In the genomic region with DNA sequence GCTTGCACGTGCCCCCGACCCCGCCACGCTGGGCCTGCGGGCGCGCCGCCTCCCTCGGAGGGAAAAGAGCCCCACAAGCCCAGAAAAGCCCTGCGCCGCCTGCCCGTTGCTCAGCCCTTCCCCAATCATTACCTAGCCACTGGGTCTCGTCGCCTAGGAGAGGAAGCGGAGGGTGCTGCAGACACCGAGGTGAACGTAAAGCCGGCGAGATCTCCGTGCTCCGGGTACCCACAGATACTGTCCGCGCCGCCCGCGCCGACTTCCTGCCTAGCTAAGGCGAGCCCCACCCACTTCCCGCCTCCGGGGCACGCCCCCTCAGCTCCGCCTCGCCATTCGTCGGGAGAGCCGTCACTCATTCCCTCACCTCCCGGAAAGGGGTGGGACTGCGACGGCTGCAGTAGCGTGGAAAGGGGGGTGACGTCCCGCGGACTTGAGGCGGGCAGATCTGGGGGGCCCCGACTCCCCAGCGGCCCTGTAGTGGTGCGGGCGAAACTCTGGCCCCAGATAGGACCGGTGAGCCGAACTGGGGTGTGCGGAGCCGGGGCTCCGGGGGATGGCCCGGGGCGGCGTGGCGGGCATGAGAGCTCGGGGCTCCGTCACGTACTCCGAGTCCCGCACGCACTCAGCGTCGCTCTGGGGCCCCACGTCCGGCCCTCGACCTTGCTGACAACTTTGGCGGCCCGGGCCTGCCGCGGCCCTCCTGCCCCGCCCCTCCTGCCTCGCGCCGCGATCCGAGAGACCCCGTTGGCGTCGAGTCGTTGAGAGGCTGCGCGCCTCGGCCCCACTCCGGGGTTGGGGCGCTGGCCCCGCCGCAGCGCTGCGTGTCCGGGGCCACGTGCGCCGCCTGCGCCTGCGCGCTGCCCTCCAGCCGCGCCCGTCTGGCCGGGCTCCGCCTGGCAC, we compare ENCODE assay signal across 1 cellular context.
A peak's percentile ranks its signal among the peaks of the same experiment; 100 is the strongest.
TF ChIP-seq lines count a peak whose summit lies in the region.

Gene ENO1, minus strand, starts transcription at position 239 of the 900 bp plus-strand sequence. CDS start 3,778 bp downstream, outside the sequence.

TF ChIP-seq in HepG2, 621 proteins besides CTCF, POLR2A, EP300 and RAD21 (continued from another document and continues in another):
- peak; percentile 37 for TF ChIP-seq POGZ (CRISPR knock-in tag; IDR thresholded peaks at IDR 0.05)
- peak; percentile 71 for TF ChIP-seq ZNF205 (CRISPR knock-in tag; IDR thresholded peaks at IDR 0.05)
- peak; percentile 76; the same call in 1 of the 2 replicates for TF ChIP-seq NR1H2 (CRISPR knock-in tag; IDR thresholded peaks at IDR 0.05; ENCODE audit: borderline replicate concordance, low read depth)
- peak; percentile 99 for TF ChIP-seq TOPORS (CRISPR knock-in tag; IDR thresholded peaks at IDR 0.05)
- no peak for TF ChIP-seq RFX1 (IDR thresholded peaks at IDR 0.05)
- no peak for TF ChIP-seq PCBP2 (optimal IDR thresholded peaks at IDR 0.05; ENCODE audit: low read depth, low read length, poor library complexity, severe bottlenecking)
- TF ChIP-seq ZNF678 (CRISPR knock-in tag; IDR thresholded peaks at IDR 0.05), result peak; percentile 83
- peak; percentile 6; the same call in 1 of the 2 replicates for TF ChIP-seq HNF1A (IDR thresholded peaks at IDR 0.05; ENCODE audit: low read depth)
- peak; percentile 88 for TF ChIP-seq HNF1A (CRISPR knock-in tag; IDR thresholded peaks at IDR 0.05; ENCODE audit: borderline replicate concordance)
- TF ChIP-seq, protein P1, sequence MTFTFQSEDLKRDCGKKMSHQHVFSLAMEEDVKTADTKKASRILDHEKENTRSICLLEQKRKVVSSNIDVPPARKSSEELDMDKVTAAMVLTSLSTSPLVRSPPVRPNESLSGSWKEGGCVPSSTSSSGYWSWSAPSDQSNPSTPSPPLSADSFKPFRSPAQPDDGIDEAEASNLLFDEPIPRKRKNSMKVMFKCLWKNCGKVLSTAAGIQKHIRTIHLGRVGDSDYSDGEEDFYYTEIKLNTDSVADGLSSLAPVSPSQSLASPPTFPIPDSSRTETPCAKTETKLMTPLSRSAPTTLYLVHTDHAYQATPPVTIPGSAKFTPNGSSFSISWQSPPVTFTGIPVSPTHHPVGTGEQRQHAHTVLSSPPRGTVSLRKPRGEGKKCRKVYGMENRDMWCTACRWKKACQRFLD (CRISPR knock-in tag; IDR thresholded peaks at IDR 0.05; ENCODE audit: borderline replicate concordance), result peak; percentile 51
- no peak for TF ChIP-seq TAF15 (IDR thresholded peaks at IDR 0.05; ENCODE audit: low read depth, low read length, poor library complexity, severe bottlenecking)
- TF ChIP-seq, protein P2, sequence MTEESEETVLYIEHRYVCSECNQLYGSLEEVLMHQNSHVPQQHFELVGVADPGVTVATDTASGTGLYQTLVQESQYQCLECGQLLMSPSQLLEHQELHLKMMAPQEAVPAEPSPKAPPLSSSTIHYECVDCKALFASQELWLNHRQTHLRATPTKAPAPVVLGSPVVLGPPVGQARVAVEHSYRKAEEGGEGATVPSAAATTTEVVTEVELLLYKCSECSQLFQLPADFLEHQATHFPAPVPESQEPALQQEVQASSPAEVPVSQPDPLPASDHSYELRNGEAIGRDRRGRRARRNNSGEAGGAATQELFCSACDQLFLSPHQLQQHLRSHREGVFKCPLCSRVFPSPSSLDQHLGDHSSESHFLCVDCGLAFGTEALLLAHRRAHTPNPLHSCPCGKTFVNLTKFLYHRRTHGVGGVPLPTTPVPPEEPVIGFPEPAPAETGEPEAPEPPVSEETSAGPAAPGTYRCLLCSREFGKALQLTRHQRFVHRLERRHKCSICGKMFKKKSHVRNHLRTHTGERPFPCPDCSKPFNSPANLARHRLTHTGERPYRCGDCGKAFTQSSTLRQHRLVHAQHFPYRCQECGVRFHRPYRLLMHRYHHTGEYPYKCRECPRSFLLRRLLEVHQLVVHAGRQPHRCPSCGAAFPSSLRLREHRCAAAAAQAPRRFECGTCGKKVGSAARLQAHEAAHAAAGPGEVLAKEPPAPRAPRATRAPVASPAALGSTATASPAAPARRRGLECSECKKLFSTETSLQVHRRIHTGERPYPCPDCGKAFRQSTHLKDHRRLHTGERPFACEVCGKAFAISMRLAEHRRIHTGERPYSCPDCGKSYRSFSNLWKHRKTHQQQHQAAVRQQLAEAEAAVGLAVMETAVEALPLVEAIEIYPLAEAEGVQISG (CRISPR knock-in tag; IDR thresholded peaks at IDR 0.05), result peak; percentile 89
- no peak for TF ChIP-seq SMC3 (IDR thresholded peaks at IDR 0.05; ENCODE audit: low read length)
- peak; percentile 96; the same call in 1 of the 2 replicates for TF ChIP-seq ARNT (IDR thresholded peaks at IDR 0.05)
- TF ChIP-seq GATAD1 (CRISPR knock-in tag; IDR thresholded peaks at IDR 0.05), result peak; percentile 61
- TF ChIP-seq DZIP1 (CRISPR knock-in tag; IDR thresholded peaks at IDR 0.05), result peak; percentile 96
- TF ChIP-seq CBX2 (IDR thresholded peaks at IDR 0.05; ENCODE audit: low read depth, low read length), result no peak
- TF ChIP-seq CBX2 (CRISPR knock-in tag; IDR thresholded peaks at IDR 0.05; ENCODE audit: low read depth), result 0 out of 2 replicates have a peak, but pooled peaks have one; percentile 24
- TF ChIP-seq GABPA (IDR thresholded peaks at IDR 0.05; ENCODE audit: low read depth, low read length), result peak; percentile 88
- TF ChIP-seq GABPA (CRISPR knock-in tag; IDR thresholded peaks at IDR 0.05; ENCODE audit: low read depth), result peak; percentile 92
- TF ChIP-seq, protein P3, sequence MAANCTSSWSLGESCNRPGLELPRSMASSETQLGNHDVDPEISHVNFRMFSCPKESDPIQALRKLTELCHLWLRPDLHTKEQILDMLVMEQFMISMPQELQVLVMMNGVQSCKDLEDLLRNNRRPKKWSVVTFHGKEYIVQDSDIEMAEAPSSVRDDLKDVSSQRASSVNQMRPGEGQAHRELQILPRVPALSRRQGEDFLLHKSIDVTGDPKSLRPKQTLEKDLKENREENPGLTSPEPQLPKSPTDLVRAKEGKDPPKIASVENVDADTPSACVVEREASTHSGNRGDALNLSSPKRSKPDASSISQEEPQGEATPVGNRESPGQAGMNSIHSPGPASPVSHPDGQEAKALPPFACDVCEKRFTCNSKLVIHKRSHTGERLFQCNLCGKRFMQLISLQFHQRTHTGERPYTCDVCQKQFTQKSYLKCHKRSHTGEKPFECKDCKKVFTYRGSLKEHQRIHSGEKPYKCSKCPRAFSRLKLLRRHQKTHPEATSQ (CRISPR knock-in tag; IDR thresholded peaks at IDR 0.05; ENCODE audit: borderline replicate concordance), result peak; percentile 60
- TF ChIP-seq, protein P4, sequence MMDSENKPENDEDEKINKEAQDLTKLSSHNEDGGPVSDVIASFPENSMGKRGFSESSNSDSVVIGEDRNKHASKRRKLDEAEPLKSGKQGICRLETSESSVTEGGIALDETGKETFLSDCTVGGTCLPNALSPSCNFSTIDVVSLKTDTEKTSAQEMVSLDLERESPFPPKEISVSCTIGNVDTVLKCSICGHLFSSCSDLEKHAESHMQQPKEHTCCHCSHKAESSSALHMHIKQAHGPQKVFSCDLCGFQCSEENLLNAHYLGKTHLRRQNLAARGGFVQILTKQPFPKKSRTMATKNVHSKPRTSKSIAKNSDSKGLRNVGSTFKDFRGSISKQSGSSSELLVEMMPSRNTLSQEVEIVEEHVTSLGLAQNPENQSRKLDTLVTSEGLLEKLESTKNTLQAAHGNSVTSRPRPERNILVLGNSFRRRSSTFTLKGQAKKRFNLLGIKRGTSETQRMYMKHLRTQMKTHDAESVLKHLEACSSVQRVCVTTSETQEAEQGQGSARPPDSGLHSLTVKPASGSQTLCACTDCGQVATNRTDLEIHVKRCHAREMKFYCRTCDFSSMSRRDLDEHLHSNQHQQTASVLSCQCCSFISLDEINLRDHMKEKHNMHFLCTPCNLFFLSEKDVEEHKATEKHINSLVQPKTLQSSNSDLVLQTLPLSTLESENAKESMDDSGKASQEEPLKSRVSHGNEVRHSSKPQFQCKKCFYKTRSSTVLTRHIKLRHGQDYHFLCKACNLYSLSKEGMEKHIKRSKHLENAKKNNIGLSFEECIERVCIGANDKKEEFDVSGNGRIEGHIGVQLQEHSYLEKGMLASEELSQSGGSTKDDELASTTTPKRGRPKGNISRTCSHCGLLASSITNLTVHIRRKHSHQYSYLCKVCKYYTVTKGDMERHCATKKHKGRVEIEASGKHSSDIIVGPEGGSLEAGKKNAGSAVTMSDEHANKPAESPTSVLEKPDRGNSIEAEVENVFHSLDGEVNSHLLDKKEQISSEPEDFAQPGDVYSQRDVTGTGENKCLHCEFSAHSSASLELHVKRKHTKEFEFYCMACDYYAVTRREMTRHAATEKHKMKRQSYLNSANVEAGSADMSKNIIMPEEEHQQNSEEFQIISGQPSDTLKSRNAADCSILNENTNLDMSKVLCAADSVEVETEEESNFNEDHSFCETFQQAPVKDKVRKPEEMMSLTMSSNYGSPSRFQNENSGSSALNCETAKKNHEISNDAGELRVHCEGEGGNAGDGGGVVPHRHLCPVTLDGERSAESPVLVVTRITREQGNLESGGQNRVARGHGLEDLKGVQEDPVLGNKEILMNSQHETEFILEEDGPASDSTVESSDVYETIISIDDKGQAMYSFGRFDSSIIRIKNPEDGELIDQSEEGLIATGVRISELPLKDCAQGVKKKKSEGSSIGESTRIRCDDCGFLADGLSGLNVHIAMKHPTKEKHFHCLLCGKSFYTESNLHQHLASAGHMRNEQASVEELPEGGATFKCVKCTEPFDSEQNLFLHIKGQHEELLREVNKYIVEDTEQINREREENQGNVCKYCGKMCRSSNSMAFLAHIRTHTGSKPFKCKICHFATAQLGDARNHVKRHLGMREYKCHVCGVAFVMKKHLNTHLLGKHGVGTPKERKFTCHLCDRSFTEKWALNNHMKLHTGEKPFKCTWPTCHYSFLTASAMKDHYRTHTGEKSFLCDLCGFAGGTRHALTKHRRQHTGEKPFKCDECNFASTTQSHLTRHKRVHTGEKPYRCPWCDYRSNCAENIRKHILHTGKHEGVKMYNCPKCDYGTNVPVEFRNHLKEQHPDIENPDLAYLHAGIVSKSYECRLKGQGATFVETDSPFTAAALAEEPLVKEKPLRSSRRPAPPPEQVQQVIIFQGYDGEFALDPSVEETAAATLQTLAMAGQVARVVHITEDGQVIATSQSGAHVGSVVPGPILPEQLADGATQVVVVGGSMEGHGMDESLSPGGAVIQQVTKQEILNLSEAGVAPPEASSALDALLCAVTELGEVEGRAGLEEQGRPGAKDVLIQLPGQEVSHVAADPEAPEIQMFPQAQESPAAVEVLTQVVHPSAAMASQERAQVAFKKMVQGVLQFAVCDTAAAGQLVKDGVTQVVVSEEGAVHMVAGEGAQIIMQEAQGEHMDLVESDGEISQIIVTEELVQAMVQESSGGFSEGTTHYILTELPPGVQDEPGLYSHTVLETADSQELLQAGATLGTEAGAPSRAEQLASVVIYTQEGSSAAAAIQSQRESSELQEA (CRISPR knock-in tag; IDR thresholded peaks at IDR 0.05; ENCODE audit: not compliant biosample characterization), result peak; percentile 50
- TF ChIP-seq TEAD3 (CRISPR knock-in tag; optimal IDR thresholded peaks at IDR 0.05; ENCODE audit: borderline replicate concordance), result peak; percentile 73
- peak; percentile 40; the same call in 1 of the 2 replicates for TF ChIP-seq ZNF12 (CRISPR knock-in tag; IDR thresholded peaks at IDR 0.05)
- TF ChIP-seq DMTF1 (CRISPR knock-in tag; IDR thresholded peaks at IDR 0.05), result no peak; the same call in 1 of the 2 replicates
